ENCODE assay signal across 1 cellular context in the genomic region with DNA sequence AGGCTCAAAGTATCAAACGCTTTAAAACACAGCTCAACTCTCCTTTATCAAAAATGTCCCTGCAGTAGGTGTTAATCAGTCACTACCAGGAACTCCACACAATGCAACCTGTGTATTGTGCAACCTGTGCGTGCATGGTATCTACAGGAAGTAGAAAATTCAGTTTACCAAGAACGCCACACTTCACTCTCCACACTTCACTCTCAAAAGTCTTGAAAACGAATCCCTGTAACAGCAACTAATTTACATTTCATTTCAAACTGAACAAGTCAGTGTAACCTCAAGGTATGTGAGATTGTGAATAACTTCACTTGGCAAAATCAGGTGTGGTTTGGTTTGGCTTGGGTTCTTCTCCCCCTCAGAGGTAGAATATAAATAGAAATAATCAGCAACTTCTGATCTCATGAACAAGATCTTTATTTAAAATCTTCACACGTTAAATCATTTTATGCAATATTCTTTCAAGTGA.
TF ChIP-seq lines count a peak whose summit lies in the region.

No MANE protein-coding gene starts in this region.

TF ChIP-seq in K562, 482 proteins besides CTCF, POLR2A, EP300 and RAD21 (continued from another document):
- TF ChIP-seq, protein P1, sequence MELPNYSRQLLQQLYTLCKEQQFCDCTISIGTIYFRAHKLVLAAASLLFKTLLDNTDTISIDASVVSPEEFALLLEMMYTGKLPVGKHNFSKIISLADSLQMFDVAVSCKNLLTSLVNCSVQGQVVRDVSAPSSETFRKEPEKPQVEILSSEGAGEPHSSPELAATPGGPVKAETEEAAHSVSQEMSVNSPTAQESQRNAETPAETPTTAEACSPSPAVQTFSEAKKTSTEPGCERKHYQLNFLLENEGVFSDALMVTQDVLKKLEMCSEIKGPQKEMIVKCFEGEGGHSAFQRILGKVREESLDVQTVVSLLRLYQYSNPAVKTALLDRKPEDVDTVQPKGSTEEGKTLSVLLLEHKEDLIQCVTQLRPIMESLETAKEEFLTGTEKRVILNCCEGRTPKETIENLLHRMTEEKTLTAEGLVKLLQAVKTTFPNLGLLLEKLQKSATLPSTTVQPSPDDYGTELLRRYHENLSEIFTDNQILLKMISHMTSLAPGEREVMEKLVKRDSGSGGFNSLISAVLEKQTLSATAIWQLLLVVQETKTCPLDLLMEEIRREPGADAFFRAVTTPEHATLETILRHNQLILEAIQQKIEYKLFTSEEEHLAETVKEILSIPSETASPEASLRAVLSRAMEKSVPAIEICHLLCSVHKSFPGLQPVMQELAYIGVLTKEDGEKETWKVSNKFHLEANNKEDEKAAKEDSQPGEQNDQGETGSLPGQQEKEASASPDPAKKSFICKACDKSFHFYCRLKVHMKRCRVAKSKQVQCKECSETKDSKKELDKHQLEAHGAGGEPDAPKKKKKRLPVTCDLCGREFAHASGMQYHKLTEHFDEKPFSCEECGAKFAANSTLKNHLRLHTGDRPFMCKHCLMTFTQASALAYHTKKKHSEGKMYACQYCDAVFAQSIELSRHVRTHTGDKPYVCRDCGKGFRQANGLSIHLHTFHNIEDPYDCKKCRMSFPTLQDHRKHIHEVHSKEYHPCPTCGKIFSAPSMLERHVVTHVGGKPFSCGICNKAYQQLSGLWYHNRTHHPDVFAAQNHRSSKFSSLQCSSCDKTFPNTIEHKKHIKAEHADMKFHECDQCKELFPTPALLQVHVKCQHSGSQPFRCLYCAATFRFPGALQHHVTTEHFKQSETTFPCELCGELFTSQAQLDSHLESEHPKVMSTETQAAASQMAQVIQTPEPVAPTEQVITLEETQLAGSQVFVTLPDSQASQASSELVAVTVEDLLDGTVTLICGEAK (IDR thresholded peaks at IDR 0.05): peak; percentile 69
- TF ChIP-seq, protein P1 (CRISPR knock-in tag; IDR thresholded peaks at IDR 0.05): no peak
- TF ChIP-seq STAT5A (IDR thresholded peaks at IDR 0.05; ENCODE audit: borderline replicate concordance, low read length) (no peak), SOX6 (IDR thresholded peaks at IDR 0.05) (0 out of 2 replicates have a peak, but pooled peaks have one; percentile 38), CXXC5 (CRISPR knock-in tag; IDR thresholded peaks at IDR 0.05) (peak; percentile 21; the same call in 1 of the 2 replicates)
